9 cellular contexts compared by ENCODE assay signal in the genomic region with DNA sequence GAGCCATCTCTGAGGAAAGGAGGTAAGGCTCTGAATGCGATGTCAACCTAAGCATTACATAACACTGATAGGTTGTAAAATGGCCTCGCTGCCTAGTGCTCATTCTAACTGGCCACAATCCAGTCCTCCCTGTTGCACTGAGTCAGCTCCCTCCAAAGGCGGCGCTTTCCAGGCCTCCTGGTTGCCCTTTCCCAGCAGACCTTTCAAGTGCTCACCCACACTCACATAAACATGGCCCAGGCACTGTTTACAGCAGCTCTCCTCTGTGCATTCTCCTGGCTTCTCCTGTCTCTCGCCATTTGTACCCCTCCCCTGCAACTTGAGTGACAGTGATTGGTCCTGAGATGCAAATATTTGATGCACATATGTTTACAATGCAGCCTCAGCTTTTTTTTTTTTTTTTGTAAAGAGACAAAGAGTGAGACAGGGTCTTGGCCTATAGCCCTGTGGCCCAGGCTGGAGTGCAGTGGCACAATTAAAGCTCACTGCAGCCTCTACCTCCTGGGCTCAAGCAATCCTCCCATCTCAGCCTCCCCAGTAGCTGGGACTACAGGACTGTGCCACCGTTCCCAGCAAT. TPM values are rescaled to one million over a fixed set of nuclear protein-coding genes. Genes with fewer than 3 reads are reported as not detected.
A peak's percentile ranks its signal among the peaks of the same experiment; 100 is the strongest.
DNase-seq lines count a peak whose midpoint lies in the region; ATAC-seq and TF ChIP-seq lines count a peak whose summit lies in the region.
"Had no signal": no experiment of that assay in that cellular context is flagged by ENCODE, and none has a peak within 500 bp of the region (broad histone marks: within the 10 kb centered on the region; RNA-seq: fewer than 3 reads in every experiment).

No MANE protein-coding gene starts in this region.

- H3K4me3 ChIP-seq in brain microvascular endothelial cell (ENCODE audit: low read depth, low read length) (no peak overlapping the region), muscle layer of duodenum (ENCODE audit: low read depth in 1 of 2, low read length in 2 of 2) (no peak overlapping the region)

- ATAC-seq in GM18498 (IDR thresholded peaks at IDR 0.05; ENCODE audit: unreplicated experiment): no peak

- H3K4me1 Mint-ChIP-seq in IgD-negative memory B cell: peaks cover 13 to 27% (median 21%) of the 10 kb centered on the region in 3 donors

- H3K9me3 ChIP-seq in muscle layer of duodenum (ENCODE audit: control insufficient read depth in 1 of 2, low read length in 2 of 2): no peaks in the 10 kb centered on the region

- in situ Hi-C loops in brain microvascular endothelial cell (cut with HindIII; ENCODE audit: low pct_ligation_motif_present, low sequenced_read_pairs): no loop called here

- H3K27ac ChIP-seq in brain microvascular endothelial cell (no peak overlapping the region), muscle layer of duodenum (ENCODE audit: low read length) (peak overlapping the region; percentile 17)

- H3K36me3 ChIP-seq in brain microvascular endothelial cell (replicated peaks): no peaks in the 10 kb centered on the region
- H3K36me3 ChIP-seq in muscle layer of duodenum (ENCODE audit: control insufficient read depth in 1 of 2, insufficient read depth in 2 of 2, low read length in 2 of 2): no peaks in the 10 kb centered on the region

- no peaks in the 10 kb centered on the region for H3K27me3 Mint-ChIP-seq in IgD-negative memory B cell

- TF ChIP-seq CTCF in brain microvascular endothelial cell (IDR thresholded peaks at IDR 0.05; ENCODE audit: low read depth, low read length, missing control alignments): no peak

- no peaks in the 10 kb centered on the region for H3K9me3 Mint-ChIP-seq in IgD-negative memory B cell

- peak; percentile 53 for DNase-seq in AG08396 (ENCODE audit: low spot score)
- DNase-seq in brain microvascular endothelial cell: peak; percentile 34
- no peak for DNase-seq in dedifferentiated amniotic fluid mesenchymal stem cell (ENCODE audit: extremely low spot score)
- DNase-seq in T-helper 9 cell: no peak
- no peak for DNase-seq in NCI-H128 (lab: John Stamatoyannopoulos, UW; ENCODE audit: unreplicated experiment)
- DNase-seq: stimulated activated CD4-positive, alpha-beta T cell treated with anti-CD3 and anti-CD28 coated beads, Interleukin-15, amount 100 ng/mL, for 24 hours had no signal

- peak overlapping the region in 2 of 3 donors; percentile 23 to 83 for H3K27ac Mint-ChIP-seq in IgD-negative memory B cell

- H3K4me3 Mint-ChIP-seq in IgD-negative memory B cell: peak overlapping the region in 3 of 4 donors; percentile 54 to 96 (median 86)

- H3K4me1 ChIP-seq in muscle layer of duodenum (ENCODE audit: control insufficient read depth in 1 of 2, insufficient read depth in 2 of 2, low read length in 2 of 2): peaks cover 0 to 37% of the 10 kb centered on the region in 2 donors

- H3K27me3 ChIP-seq in brain microvascular endothelial cell (replicated peaks): no peaks in the 10 kb centered on the region
- H3K27me3 ChIP-seq in muscle layer of duodenum (ENCODE audit: low read depth, low read length): no peaks in the 10 kb centered on the region

- H3K36me3 Mint-ChIP-seq in IgD-negative memory B cell: no peaks in the 10 kb centered on the region

RNA-seq across cellular contexts. Expression of a gene that starts 1.3 kb away (rescaled TPM):
- 71.5 TPM for polyA plus RNA-seq in IgD-negative memory B cell

RNA-seq across cellular contexts. Expression of a gene that starts 36.8 kb away (rescaled TPM):
- polyA plus RNA-seq in IgD-negative memory B cell: 0.06 TPM

Comparison
In these comparisons a context has a peak if more than half of its experiments do, and no peak if none do; other contexts are left out.
1. DNase-seq: peak in AG08396 (single experiment) and brain microvascular endothelial cell (single experiment); none in dedifferentiated amniotic fluid mesenchymal stem cell (single experiment), T-helper 9 cell (single experiment) and NCI-H128 (single experiment).